Comparison of ENCODE assay signal across 12 cellular contexts in genomic region chr4:105399535-105400161, GRCh38.
DNase-seq lines count a peak whose midpoint lies in the region; ATAC-seq lines count a peak whose summit lies in the region.
"Had no signal": no experiment of that assay in that cellular context is flagged by ENCODE, and none has a peak within 500 bp of the region (broad histone marks: within the 10 kb centered on the region; RNA-seq: fewer than 3 reads in every experiment).

No MANE protein-coding gene starts in this region.

- DNase-seq in AG08396 (ENCODE audit: low spot score) (peak; percentile 44), HS-5 (ENCODE audit: low read depth) (peak; percentile 63), adipocyte (ENCODE audit: low read depth) (peak; percentile 81), glomerular visceral epithelial cell (ENCODE audit: extremely low spot score) (peak; percentile 68), Right ventricle myocardium inferior (ENCODE audit: missing footprints) (no peak), KG1 (lab: John Stamatoyannopoulos, UW) (no peak), NCI-H187 (lab: John Stamatoyannopoulos, UW) (no peak)
- no peak for DNase-seq in activated CD4-positive, alpha-beta T cell treated with anti-CD3 and anti-CD28 coated beads for 4 hours
- DNase-seq: activated T-cell treated with anti-CD3 and anti-CD28 coated beads, Interleukin-2, amount 50 U/mL, for 72 hours; left ventricle myocardium inferior; NCI-H2081; stomach had no signal

- H3K9ac ChIP-seq in adipocyte (ENCODE audit: low read length), result no peak overlapping the region

- no peak overlapping the region for H3K4me3 ChIP-seq in adipocyte (ENCODE audit: low read length)
- H3K4me3 ChIP-seq: left ventricle myocardium inferior, stomach had no signal

- no peak for ATAC-seq in Right ventricle myocardium inferior
- ATAC-seq: activated T-cell treated with anti-CD3 and anti-CD28 coated beads, Interleukin-2, amount 50 U/mL, for 72 hours had no signal

- intact Hi-C loops in Right ventricle myocardium inferior (cut with DNase I), result no loop called here

- no peaks in the 10 kb centered on the region for H3K27me3 ChIP-seq in adipocyte (replicated peaks; ENCODE audit: control insufficient read depth, insufficient read depth, low read length)
- H3K27me3 ChIP-seq: stomach had no signal

- peaks cover 8% of the 10 kb centered on the region for H3K4me1 ChIP-seq in adipocyte (ENCODE audit: control insufficient read depth, insufficient read depth, low read length)
- H3K4me1 ChIP-seq: left ventricle myocardium inferior, stomach had no signal

- peaks cover 4% of the 10 kb centered on the region for H3K9me3 ChIP-seq in adipocyte (ENCODE audit: control insufficient read depth, low read length)

- peaks cover 23% of the 10 kb centered on the region for H3K36me3 ChIP-seq in adipocyte (ENCODE audit: control insufficient read depth, insufficient read depth, low read length, severe bottlenecking)

Comparison
In these comparisons a context has a peak if more than half of its experiments do, and no peak if none do; other contexts are left out.
1. DNase-seq: peak in AG08396 (single experiment), HS-5 (single experiment), adipocyte (single experiment) and glomerular visceral epithelial cell (single experiment); none in Right ventricle myocardium inferior (single experiment), activated CD4-positive, alpha-beta T cell treated with anti-CD3 and anti-CD28 coated beads for 4 hours (0 of 2), KG1 (single experiment) and NCI-H187 (0 of 2).